Comparison of ENCODE assay signal across 18 cellular contexts in the genomic region with DNA sequence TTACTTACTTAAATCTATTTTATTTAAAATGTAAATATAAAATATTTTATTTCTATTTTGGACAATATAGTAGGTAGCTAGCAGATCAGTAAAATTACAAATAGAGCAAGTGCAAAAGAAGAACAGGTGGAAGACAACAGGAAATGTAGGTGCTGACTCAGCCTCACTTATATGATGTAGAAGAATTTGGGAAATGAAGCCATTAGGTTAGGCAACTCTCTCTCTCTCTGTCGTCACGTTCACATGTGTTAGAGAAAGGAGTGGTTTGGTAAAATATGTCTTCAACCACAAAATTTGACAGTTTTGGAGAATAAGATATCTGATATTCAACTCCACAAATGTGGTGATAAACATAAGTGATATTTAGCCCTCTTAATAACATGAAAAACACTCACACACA.
DNase-seq lines count a peak whose midpoint lies in the region; ATAC-seq and TF ChIP-seq lines count a peak whose summit lies in the region.
"Had no signal": no experiment of that assay in that cellular context is flagged by ENCODE, and none has a peak within 500 bp of the region (broad histone marks: within the 10 kb centered on the region; RNA-seq: fewer than 3 reads in every experiment).

No MANE protein-coding gene starts in this region.

- H3K9me3 Mint-ChIP-seq in activated CD4-positive, alpha-beta T cell treated with anti-CD3 and anti-CD28 coated beads for 36 hours (ENCODE audit: low read depth), result peaks cover 23% of the 10 kb centered on the region
- H3K9me3 Mint-ChIP-seq in activated CD4-positive, alpha-beta T cell treated with anti-CD3 and anti-CD28 coated beads, Interleukin-2, amount 10 ng/mL, durations not matched to agents 7 days and 5 days, result peaks cover 31% of the 10 kb centered on the region
- H3K9me3 Mint-ChIP-seq in activated naive CD8-positive, alpha-beta T cell treated with anti-CD3 and anti-CD28 coated beads for 36 hours, result peaks cover 27% of the 10 kb centered on the region
- H3K9me3 Mint-ChIP-seq in activated T-helper 2 cell treated with anti-CD3 and anti-CD28 coated beads, Interferon-gamma antibody, Interleukin-2, Interleukin-4, amounts not matched to agents 10 μg/mL and 5 μg/mL and 100 μg/mL, durations not matched to agents 14 hours and 24 hours and 36 hours, result peaks cover 38% of the 10 kb centered on the region

- CTCF ChIA-PET in activated CD4-positive, alpha-beta T cell treated with anti-CD3 and anti-CD28 coated beads for 36 hours (lab: Charles Lee), result no interaction called here
- CTCF ChIA-PET in activated CD4-positive, alpha-beta T cell treated with anti-CD3 and anti-CD28 coated beads, Interleukin-2, amount 10 ng/mL, durations not matched to agents 7 days and 5 days (lab: Charles Lee), result no interaction called here

- no peaks in the 10 kb centered on the region for H3K36me3 ChIP-seq in neutrophil
- no peaks in the 10 kb centered on the region for H3K36me3 ChIP-seq in effector memory CD4-positive, alpha-beta T cell (ENCODE audit: control insufficient read depth, insufficient read depth, low read length)
- H3K36me3 ChIP-seq: cardiac muscle cell, thyroid gland had no signal

- POLR2A ChIA-PET in activated CD4-positive, alpha-beta T cell treated with anti-CD3 and anti-CD28 coated beads for 36 hours (lab: Charles Lee), result no interaction called here
- POLR2A ChIA-PET in activated CD4-positive, alpha-beta T cell treated with anti-CD3 and anti-CD28 coated beads, Interleukin-2, amount 10 ng/mL, durations not matched to agents 7 days and 5 days (lab: Charles Lee), result no interaction called here

- no peaks in the 10 kb centered on the region for H3K27me3 Mint-ChIP-seq in activated CD4-positive, alpha-beta T cell treated with anti-CD3 and anti-CD28 coated beads for 36 hours
- H3K27me3 Mint-ChIP-seq in activated CD4-positive, alpha-beta T cell treated with anti-CD3 and anti-CD28 coated beads, Interleukin-2, amount 10 ng/mL, durations not matched to agents 7 days and 5 days, result no peaks in the 10 kb centered on the region
- H3K27me3 Mint-ChIP-seq in activated naive CD8-positive, alpha-beta T cell treated with anti-CD3 and anti-CD28 coated beads for 36 hours, result no peaks in the 10 kb centered on the region
- H3K27me3 Mint-ChIP-seq in activated T-helper 2 cell treated with anti-CD3 and anti-CD28 coated beads, Interferon-gamma antibody, Interleukin-2, Interleukin-4, amounts not matched to agents 10 μg/mL and 5 μg/mL and 100 μg/mL, durations not matched to agents 14 hours and 24 hours and 36 hours (ENCODE audit: low read depth), result no peaks in the 10 kb centered on the region
- H3K27me3 Mint-ChIP-seq: activated CD8-positive, alpha-beta memory T cell treated with anti-CD3 and anti-CD28 coated beads, Interleukin-2, amount 10 ng/mL, durations not matched to agents 7 days and 5 days had no signal

- H3K9me3 ChIP-seq in neutrophil, result no peaks in the 10 kb centered on the region
- no peaks in the 10 kb centered on the region for H3K9me3 ChIP-seq in effector memory CD4-positive, alpha-beta T cell (ENCODE audit: control insufficient read depth, low read length)
- H3K9me3 ChIP-seq: thyroid gland had no signal

- H3K4me1 ChIP-seq in neutrophil (ENCODE audit: control insufficient read depth in 1 of 2, insufficient read depth in 1 of 2, low read depth in 1 of 2, low read length in 1 of 2), result peaks cover 72 to 76% of the 10 kb centered on the region in 2 experiments
- H3K4me1 ChIP-seq in effector memory CD4-positive, alpha-beta T cell (ENCODE audit: control insufficient read depth, insufficient read depth, low read length, poor library complexity, severe bottlenecking), result peaks cover 5% of the 10 kb centered on the region
- H3K4me1 ChIP-seq: thyroid gland had no signal

- no peak for TF ChIP-seq CTCF in neutrophil (IDR thresholded peaks at IDR 0.05)

- ATAC-seq in activated CD4-positive, alpha-beta T cell treated with anti-CD3 and anti-CD28 coated beads for 36 hours, result no peak
- ATAC-seq: activated CD8-positive, alpha-beta memory T cell treated with anti-CD3 and anti-CD28 coated beads, Interleukin-2, amount 10 ng/mL, durations not matched to agents 7 days and 5 days; mucosa of descending colon had no signal

- H3K4me3 ChIP-seq in neutrophil (ENCODE audit: low read depth in 1 of 2, low read length in 1 of 2), result no peak overlapping the region
- no peak overlapping the region for H3K4me3 ChIP-seq in effector memory CD4-positive, alpha-beta T cell (ENCODE audit: insufficient read depth, low read depth, low read length, poor library complexity, severe bottlenecking)
- H3K4me3 ChIP-seq: cardiac muscle cell, mucosa of descending colon, skin epidermis, thyroid gland had no signal

- H3K4me3 Mint-ChIP-seq in activated CD4-positive, alpha-beta T cell treated with anti-CD3 and anti-CD28 coated beads for 36 hours, result no peak overlapping the region
- no peak overlapping the region for H3K4me3 Mint-ChIP-seq in activated CD4-positive, alpha-beta T cell treated with anti-CD3 and anti-CD28 coated beads, Interleukin-2, amount 10 ng/mL, durations not matched to agents 7 days and 5 days
- H3K4me3 Mint-ChIP-seq in activated naive CD8-positive, alpha-beta T cell treated with anti-CD3 and anti-CD28 coated beads for 36 hours, result no peak overlapping the region
- H3K4me3 Mint-ChIP-seq in activated T-helper 2 cell treated with anti-CD3 and anti-CD28 coated beads, Interferon-gamma antibody, Interleukin-2, Interleukin-4, amounts not matched to agents 10 μg/mL and 5 μg/mL and 100 μg/mL, durations not matched to agents 14 hours and 24 hours and 36 hours (ENCODE audit: low read depth), result no peak overlapping the region
- H3K4me3 Mint-ChIP-seq: activated CD8-positive, alpha-beta memory T cell treated with anti-CD3 and anti-CD28 coated beads, Interleukin-2, amount 10 ng/mL, durations not matched to agents 7 days and 5 days had no signal

- H3K36me3 Mint-ChIP-seq in activated CD4-positive, alpha-beta T cell treated with anti-CD3 and anti-CD28 coated beads for 36 hours (ENCODE audit: low read depth), result peaks cover 27% of the 10 kb centered on the region
- peaks cover 30% of the 10 kb centered on the region for H3K36me3 Mint-ChIP-seq in activated CD4-positive, alpha-beta T cell treated with anti-CD3 and anti-CD28 coated beads, Interleukin-2, amount 10 ng/mL, durations not matched to agents 7 days and 5 days (ENCODE audit: low read depth)
- H3K36me3 Mint-ChIP-seq in activated naive CD8-positive, alpha-beta T cell treated with anti-CD3 and anti-CD28 coated beads for 36 hours, result peaks cover 41% of the 10 kb centered on the region
- H3K36me3 Mint-ChIP-seq in activated T-helper 2 cell treated with anti-CD3 and anti-CD28 coated beads, Interferon-gamma antibody, Interleukin-2, Interleukin-4, amounts not matched to agents 10 μg/mL and 5 μg/mL and 100 μg/mL, durations not matched to agents 14 hours and 24 hours and 36 hours (ENCODE audit: low read depth), result peaks cover 26% of the 10 kb centered on the region

- no peak for DNase-seq in activated CD4-positive, alpha-beta T cell treated with anti-CD3 and anti-CD28 coated beads for 36 hours
- no peak for DNase-seq in activated CD4-positive, alpha-beta T cell treated with anti-CD3 and anti-CD28 coated beads, Interleukin-2, amount 10 ng/mL, durations not matched to agents 7 days and 5 days
- DNase-seq in MV-4-11 (lab: John Stamatoyannopoulos, UW) (peak; percentile 62), Ammon's horn (ENCODE audit: low spot score) (no peak)
- DNase-seq in activated naive CD8-positive, alpha-beta T cell treated with anti-CD3 and anti-CD28 coated beads for 36 hours, result no peak
- DNase-seq in activated T-helper 2 cell treated with anti-CD3 and anti-CD28 coated beads, Interferon-gamma antibody, Interleukin-2, Interleukin-4, amounts not matched to agents 10 μg/mL and 5 μg/mL and 100 μg/mL, durations not matched to agents 14 hours and 24 hours and 36 hours (ENCODE audit: low spot score), result no peak
- DNase-seq in effector memory CD4-positive, alpha-beta T cell, result no peak
- DNase-seq: activated CD8-positive, alpha-beta memory T cell treated with anti-CD3 and anti-CD28 coated beads, Interleukin-2, amount 10 ng/mL, durations not matched to agents 7 days and 5 days; activated naive CD4-positive, alpha-beta T cell treated with Interleukin-2 at 50 U/mL for 16 hours; C1 segment of cervical spinal cord; DMS79 treated with DMSO at 0.1 percent for 48 hours; mucosa of descending colon; NCI-H748 treated with DMSO at 0.1 percent for 48 hours; thyroid gland had no signal

- intact Hi-C loops in activated CD4-positive, alpha-beta T cell treated with anti-CD3 and anti-CD28 coated beads for 36 hours (cut with DNase I, micrococcal nuclease), result loop anchor here (2.0 to 5.0 kb wide), 3 partner anchors 75 to 576 kb away; no protein-coding TSS in a partner anchor
- intact Hi-C loops in activated T-helper 2 cell treated with anti-CD3 and anti-CD28 coated beads, Interferon-gamma antibody, Interleukin-2, Interleukin-4, amounts not matched to agents 10 μg/mL and 5 μg/mL and 100 μg/mL, durations not matched to agents 14 hours and 24 hours and 36 hours (cut with micrococcal nuclease), result loop anchor here (1.0 to 5.0 kb wide), 3 partner anchors 8 to 803 kb away; no protein-coding TSS in a partner anchor

- peak overlapping the region; percentile 93 for H3K27ac ChIP-seq in neutrophil
- no peak overlapping the region for H3K27ac ChIP-seq in effector memory CD4-positive, alpha-beta T cell (ENCODE audit: insufficient read depth, low read length, poor library complexity, severe bottlenecking)
- H3K27ac ChIP-seq: 22Rv1, cardiac muscle cell, thyroid gland had no signal

- H3K4me1 Mint-ChIP-seq in activated CD4-positive, alpha-beta T cell treated with anti-CD3 and anti-CD28 coated beads for 36 hours, result peaks cover 52% of the 10 kb centered on the region
- H3K4me1 Mint-ChIP-seq in activated CD4-positive, alpha-beta T cell treated with anti-CD3 and anti-CD28 coated beads, Interleukin-2, amount 10 ng/mL, durations not matched to agents 7 days and 5 days, result peaks cover 36% of the 10 kb centered on the region
- H3K4me1 Mint-ChIP-seq in activated naive CD8-positive, alpha-beta T cell treated with anti-CD3 and anti-CD28 coated beads for 36 hours, result peaks cover 47% of the 10 kb centered on the region
- peaks cover 33% of the 10 kb centered on the region for H3K4me1 Mint-ChIP-seq in activated T-helper 2 cell treated with anti-CD3 and anti-CD28 coated beads, Interferon-gamma antibody, Interleukin-2, Interleukin-4, amounts not matched to agents 10 μg/mL and 5 μg/mL and 100 μg/mL, durations not matched to agents 14 hours and 24 hours and 36 hours (ENCODE audit: low read depth)

- no peaks in the 10 kb centered on the region for H3K27me3 ChIP-seq in neutrophil
- H3K27me3 ChIP-seq in effector memory CD4-positive, alpha-beta T cell (replicated peaks; ENCODE audit: control insufficient read depth, insufficient read depth, low read length, poor library complexity, severe bottlenecking), result no peaks in the 10 kb centered on the region
- H3K27me3 ChIP-seq: cardiac muscle cell, thyroid gland had no signal

- peak overlapping the region; percentile 38 for H3K27ac Mint-ChIP-seq in activated CD4-positive, alpha-beta T cell treated with anti-CD3 and anti-CD28 coated beads for 36 hours
- no peak overlapping the region for H3K27ac Mint-ChIP-seq in activated CD4-positive, alpha-beta T cell treated with anti-CD3 and anti-CD28 coated beads, Interleukin-2, amount 10 ng/mL, durations not matched to agents 7 days and 5 days
- peak overlapping the region; percentile 29 for H3K27ac Mint-ChIP-seq in activated naive CD8-positive, alpha-beta T cell treated with anti-CD3 and anti-CD28 coated beads for 36 hours
- H3K27ac Mint-ChIP-seq in activated T-helper 2 cell treated with anti-CD3 and anti-CD28 coated beads, Interferon-gamma antibody, Interleukin-2, Interleukin-4, amounts not matched to agents 10 μg/mL and 5 μg/mL and 100 μg/mL, durations not matched to agents 14 hours and 24 hours and 36 hours, result no peak overlapping the region
- H3K27ac Mint-ChIP-seq: activated CD8-positive, alpha-beta memory T cell treated with anti-CD3 and anti-CD28 coated beads, Interleukin-2, amount 10 ng/mL, durations not matched to agents 7 days and 5 days had no signal

Comparison
In these comparisons a context has a peak if more than half of its experiments do, and no peak if none do; other contexts are left out.
1. H3K27ac Mint-ChIP-seq: peak in activated CD4-positive, alpha-beta T cell treated with anti-CD3 and anti-CD28 coated beads for 36 hours (single experiment) and activated naive CD8-positive, alpha-beta T cell treated with anti-CD3 and anti-CD28 coated beads for 36 hours (single experiment); none in activated CD4-positive, alpha-beta T cell treated with anti-CD3 and anti-CD28 coated beads, Interleukin-2, amount 10 ng/mL, durations not matched to agents 7 days and 5 days (single experiment) and activated T-helper 2 cell treated with anti-CD3 and anti-CD28 coated beads, Interferon-gamma antibody, Interleukin-2, Interleukin-4, amounts not matched to agents 10 μg/mL and 5 μg/mL and 100 μg/mL, durations not matched to agents 14 hours and 24 hours and 36 hours (single experiment).